ENCODE assay signal across 9 cellular contexts in genomic region chr17:78412403-78412802, GRCh38. TPM values are rescaled to one million over a fixed set of nuclear protein-coding genes. Genes with fewer than 3 reads are reported as not detected.
DNase-seq lines count a peak whose midpoint lies in the region; ATAC-seq and TF ChIP-seq lines count a peak whose summit lies in the region.
"Had no signal": no experiment of that assay in that cellular context is flagged by ENCODE, and none has a peak within 500 bp of the region (broad histone marks: within the 10 kb centered on the region; RNA-seq: fewer than 3 reads in every experiment).

No MANE protein-coding gene starts in this region.

- peaks cover 6% of the 10 kb centered on the region for H3K4me1 ChIP-seq in thymus (ENCODE audit: control insufficient read depth, insufficient read depth, low read length)

- peak overlapping the region; percentile 91 for H3K27ac Mint-ChIP-seq in CD4-positive, alpha-beta T cell
- peak overlapping the region; percentile 31; the same call in 1 of the 2 replicates for H3K27ac Mint-ChIP-seq in HFFc6
- peak overlapping the region; percentile 90 for H3K27ac Mint-ChIP-seq in activated CD8-positive, alpha-beta T cell treated with anti-CD3 and anti-CD28 coated beads for 36 hours
- peak overlapping the region in 5 of 6 donors; percentile 13 to 97 (median 54) for H3K27ac Mint-ChIP-seq in immature natural killer cell

- no peaks in the 10 kb centered on the region for H3K27me3 Mint-ChIP-seq in CD4-positive, alpha-beta T cell
- no peaks in the 10 kb centered on the region for H3K27me3 Mint-ChIP-seq in HFFc6 (ENCODE audit: insufficient read depth)
- no peaks in the 10 kb centered on the region for H3K27me3 Mint-ChIP-seq in activated CD8-positive, alpha-beta T cell treated with anti-CD3 and anti-CD28 coated beads for 36 hours
- peaks cover 0 to 3% (median 0%) of the 10 kb centered on the region in 3 donors for H3K27me3 Mint-ChIP-seq in immature natural killer cell (ENCODE audit: low read depth in 3 of 3)
- H3K27me3 Mint-ChIP-seq: IgD-negative memory B cell had no signal

- H3K4me1 Mint-ChIP-seq in CD4-positive, alpha-beta T cell (ENCODE audit: low read depth): peaks cover 85% of the 10 kb centered on the region
- H3K4me1 Mint-ChIP-seq in HFFc6 (ENCODE audit: low read depth) (peaks cover 27% of the 10 kb centered on the region), immature natural killer cell (peaks cover 78% of the 10 kb centered on the region in 2 donors)
- H3K4me1 Mint-ChIP-seq in activated CD8-positive, alpha-beta T cell treated with anti-CD3 and anti-CD28 coated beads for 36 hours (ENCODE audit: low read depth): peaks cover 66% of the 10 kb centered on the region

- no peaks in the 10 kb centered on the region for H3K9me3 Mint-ChIP-seq in CD4-positive, alpha-beta T cell
- H3K9me3 Mint-ChIP-seq in HFFc6 (no peaks in the 10 kb centered on the region), immature natural killer cell (no peaks in the 10 kb centered on the region)
- H3K9me3 Mint-ChIP-seq in activated CD8-positive, alpha-beta T cell treated with anti-CD3 and anti-CD28 coated beads for 36 hours: no peaks in the 10 kb centered on the region
- H3K9me3 Mint-ChIP-seq: IgD-negative memory B cell had no signal

- H3K36me3 ChIP-seq in thymus (ENCODE audit: control insufficient read depth, insufficient read depth): peaks cover 81% of the 10 kb centered on the region

- peak; percentile 33 for ATAC-seq in CD4-positive, alpha-beta T cell (ENCODE audit: poor library complexity)
- ATAC-seq in activated CD8-positive, alpha-beta T cell treated with anti-CD3 and anti-CD28 coated beads for 36 hours: peak; percentile 32
- ATAC-seq in GM19035 (IDR thresholded peaks at IDR 0.05; ENCODE audit: unreplicated experiment): no peak

- no peak overlapping the region for H3K4me3 ChIP-seq in thymus (ENCODE audit: low read length)

- 96% methylated on average over 10 of the region's 10 CpGs for WGBS in thymus

- peak overlapping the region; percentile 62 for H3K4me3 Mint-ChIP-seq in CD4-positive, alpha-beta T cell
- H3K4me3 Mint-ChIP-seq in HFFc6 (no peak overlapping the region), immature natural killer cell (peak overlapping the region in 1 of 5 donors; percentile 65)
- H3K4me3 Mint-ChIP-seq in activated CD8-positive, alpha-beta T cell treated with anti-CD3 and anti-CD28 coated beads for 36 hours: no peak overlapping the region

- H3K27ac ChIP-seq in CD4-positive, alpha-beta T cell (ENCODE audit: low read depth, low read length): no peak overlapping the region
- H3K27ac ChIP-seq in thymus (ENCODE audit: low read depth): peak overlapping the region; percentile 3

- POLR2A ChIA-PET in CD4-positive, alpha-beta T cell (lab: Charles Lee): no interaction called here
- POLR2A ChIA-PET in activated CD8-positive, alpha-beta T cell treated with anti-CD3 and anti-CD28 coated beads for 36 hours (lab: Charles Lee): interaction anchor here (0.6 to 1.1 kb wide), 3 partner anchors 11 to 50 kb away, joined by 3 read pairs; no protein-coding TSS in a partner anchor

- CTCF ChIA-PET in CD4-positive, alpha-beta T cell (lab: Charles Lee): interaction anchor here (1.2 kb wide), 1 partner anchor 9 kb away, joined by 5 read pairs; no protein-coding TSS in a partner anchor
- CTCF ChIA-PET in activated CD8-positive, alpha-beta T cell treated with anti-CD3 and anti-CD28 coated beads for 36 hours (lab: Charles Lee): interaction anchor here (0.7 to 3.5 kb wide), 10 partner anchors 11 to 162 kb away, joined by 3 to 15 read pairs (median 4); no protein-coding TSS in a partner anchor

- peak; percentile 38 for TF ChIP-seq CTCF in CD4-positive, alpha-beta T cell (IDR thresholded peaks at IDR 0.05)
- peak; percentile 74 for TF ChIP-seq CTCF in HFFc6 (IDR thresholded peaks at IDR 0.05)
- TF ChIP-seq CTCF in activated CD8-positive, alpha-beta T cell treated with anti-CD3 and anti-CD28 coated beads for 36 hours (IDR thresholded peaks at IDR 0.05): peak; percentile 56

- H3K36me3 Mint-ChIP-seq in CD4-positive, alpha-beta T cell (ENCODE audit: low read depth): peaks cover 42% of the 10 kb centered on the region
- H3K36me3 Mint-ChIP-seq in HFFc6 (ENCODE audit: low read depth) (peaks cover 5% of the 10 kb centered on the region; the same call in 1 of the 2 replicates), immature natural killer cell (no peaks in the 10 kb centered on the region)
- H3K36me3 Mint-ChIP-seq in activated CD8-positive, alpha-beta T cell treated with anti-CD3 and anti-CD28 coated beads for 36 hours (ENCODE audit: low read depth): peaks cover 34% of the 10 kb centered on the region
- H3K36me3 Mint-ChIP-seq: IgD-negative memory B cell had no signal

- intact Hi-C loops in CD4-positive, alpha-beta T cell (cut with DNase I, micrococcal nuclease): no loop called here
- intact Hi-C loops in activated CD8-positive, alpha-beta T cell treated with anti-CD3 and anti-CD28 coated beads for 36 hours (cut with micrococcal nuclease): no loop called here

- H3K27me3 ChIP-seq in CD4-positive, alpha-beta T cell (ENCODE audit: control insufficient read depth, insufficient read depth, low read length): no peaks in the 10 kb centered on the region
- no peaks in the 10 kb centered on the region for H3K27me3 ChIP-seq in thymus (ENCODE audit: control insufficient read depth, insufficient read depth)

- DNase-seq in CD4-positive, alpha-beta T cell: peak in 3 of 10 experiments; percentile 8 to 20 (median 15)
- DNase-seq in HFFc6 (no peak), immature natural killer cell (no peak), dedifferentiated amniotic fluid mesenchymal stem cell (ENCODE audit: extremely low spot score) (no peak)
- DNase-seq in activated CD8-positive, alpha-beta T cell treated with anti-CD3 and anti-CD28 coated beads for 36 hours: peak; percentile 68
- no peak for DNase-seq in effector CD8-positive, alpha-beta T cell (lab: John Stamatoyannopoulos, UW)

- no peaks in the 10 kb centered on the region for H3K9me3 ChIP-seq in CD4-positive, alpha-beta T cell (ENCODE audit: control insufficient read depth, low read length)
- no peaks in the 10 kb centered on the region for H3K9me3 ChIP-seq in thymus (ENCODE audit: control insufficient read depth)

RNA-seq across cellular contexts. Expression of gene PGS1, which starts 34.0 kb away (rescaled TPM):
- 10 to 100 TPM; 40.9 to 45.3 TPM for total RNA-seq in CD4-positive, alpha-beta T cell
- 10 to 100 TPM; 20.2 to 26.1 (median 24.5) TPM for total RNA-seq in HFFc6 (2021; fragmentation: NEBNext Ultra II Directional; extraction: Animal tissue kit (Norgen Biotek cat#: 25700))
- 10 to 100 TPM; 42.1 to 43.3 TPM for total RNA-seq in activated CD8-positive, alpha-beta T cell treated with anti-CD3 and anti-CD28 coated beads for 36 hours
- polyA plus RNA-seq in immature natural killer cell (10 to 100 TPM; 17.0 to 27.5 (median 27.2) TPM), thymus (32.1 TPM)

RNA-seq across cellular contexts. Expression of gene SOCS3, which starts 52.5 kb away (rescaled TPM):
- total RNA-seq in CD4-positive, alpha-beta T cell: 100 to 1,000 TPM; 414 to 427 TPM
- total RNA-seq in HFFc6 (2021; fragmentation: NEBNext Ultra II Directional; extraction: Animal tissue kit (Norgen Biotek cat#: 25700)): 10 to 100 TPM; 27.4 to 37.2 (median 33.2) TPM
- 10 to 100 TPM; 48.6 to 49.1 TPM for total RNA-seq in activated CD8-positive, alpha-beta T cell treated with anti-CD3 and anti-CD28 coated beads for 36 hours
- polyA plus RNA-seq in immature natural killer cell (10 to 100 TPM in 2 of 3 donors, 1 to 10 TPM in 1; 9.0 to 15.4 (median 10.6) TPM), thymus (126 TPM)

Comparison
In these comparisons a context has a peak if more than half of its experiments do, and no peak if none do; other contexts are left out.
1. H3K27ac Mint-ChIP-seq: peak in every context shown above with its lines; median percentile 91 in CD4-positive, alpha-beta T cell; 90 in activated CD8-positive, alpha-beta T cell treated with anti-CD3 and anti-CD28 coated beads for 36 hours; 54 in immature natural killer cell; 31 in HFFc6.
2. RNA of gene SOCS3, which starts 52.5 kb away (total RNA-seq): 414 to 427 TPM in CD4-positive, alpha-beta T cell; 48.6 to 49.1 TPM in activated CD8-positive, alpha-beta T cell treated with anti-CD3 and anti-CD28 coated beads for 36 hours and 27.4 to 37.2 TPM in HFFc6; every median in the first group is over 4 times any median in the second.
3. Peak in every context shown above with its lines, with median percentiles within 50 percentile points of each other: CTCF ChIP-seq.